In the genomic region with DNA sequence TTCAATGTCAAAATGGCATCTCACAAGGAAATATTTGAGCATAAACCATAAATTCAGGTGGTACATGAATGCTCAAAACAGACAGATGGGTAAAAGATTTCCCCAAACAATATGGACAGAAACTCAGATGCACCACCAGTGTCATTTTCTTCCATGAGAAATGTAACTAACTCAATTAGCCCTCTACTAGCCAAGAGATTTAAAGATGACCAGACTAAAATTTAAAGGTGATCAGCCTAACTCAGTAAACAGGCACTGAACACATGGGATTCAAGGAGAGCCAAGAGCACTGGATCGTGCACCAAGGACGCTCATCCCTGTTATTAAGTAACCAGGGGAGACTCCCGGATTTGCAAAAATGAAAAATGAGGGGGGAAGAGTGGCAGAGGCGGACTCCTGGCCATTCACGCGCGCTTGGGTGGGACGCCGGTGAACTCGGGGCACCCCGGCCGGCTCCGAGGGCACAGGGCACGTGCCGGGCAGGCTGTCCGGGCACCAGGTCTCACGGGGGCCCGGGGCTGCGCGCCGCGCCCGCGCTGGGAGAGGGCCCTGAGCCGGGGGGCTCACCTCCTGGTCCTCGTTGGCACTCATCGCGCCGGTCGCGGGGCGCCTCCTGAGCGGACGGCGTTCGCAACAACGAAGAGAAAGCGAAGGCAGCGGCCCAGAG, we compare ENCODE assay signal across 8 cellular contexts. TPM values are rescaled to one million over a fixed set of nuclear protein-coding genes. Genes with fewer than 3 reads are reported as not detected.
DNase-seq lines count a peak whose midpoint lies in the region; ATAC-seq and TF ChIP-seq lines count a peak whose summit lies in the region.

No MANE protein-coding gene starts in this region.

- peak overlapping the region; percentile 96 for H3K27ac Mint-ChIP-seq in activated CD4-positive, alpha-beta T cell treated with anti-CD3 and anti-CD28 coated beads, Interleukin-2, amount 10 ng/mL, durations not matched to agents 24 days and 14 days

- H3K27me3 Mint-ChIP-seq in activated CD4-positive, alpha-beta T cell treated with anti-CD3 and anti-CD28 coated beads, Interleukin-2, amount 10 ng/mL, durations not matched to agents 24 days and 14 days = no peaks in the 10 kb centered on the region

- POLR2A ChIA-PET in AG04449 (lab: Yijun Ruan, JAX) = interaction anchor here (1.0 kb wide), 1 partner anchor 194 kb away, joined by 6 read pairs; no protein-coding TSS in a partner anchor

- peak overlapping the region; percentile 82 for H3K4me3 Mint-ChIP-seq in activated CD4-positive, alpha-beta T cell treated with anti-CD3 and anti-CD28 coated beads, Interleukin-2, amount 10 ng/mL, durations not matched to agents 24 days and 14 days

- H3K4me1 ChIP-seq in muscle layer of colon (ENCODE audit: insufficient read depth, low read length) = peaks cover 24% of the 10 kb centered on the region
- peaks cover 0 to 36% (median 21%) of the 10 kb centered on the region in 4 donors for H3K4me1 ChIP-seq in tibial artery

- H3K4me1 Mint-ChIP-seq in activated CD4-positive, alpha-beta T cell treated with anti-CD3 and anti-CD28 coated beads, Interleukin-2, amount 10 ng/mL, durations not matched to agents 24 days and 14 days = peaks cover 28% of the 10 kb centered on the region

- no peaks in the 10 kb centered on the region for H3K36me3 ChIP-seq in muscle layer of colon (ENCODE audit: insufficient read depth, low read length)
- peaks cover 6 to 14% (median 7%) of the 10 kb centered on the region in 3 donors for H3K36me3 ChIP-seq in tibial artery

- intact Hi-C loops in activated CD4-positive, alpha-beta T cell treated with anti-CD3 and anti-CD28 coated beads, Interleukin-2, amount 10 ng/mL, durations not matched to agents 24 days and 14 days (cut with micrococcal nuclease) = loop anchor here (1.0 to 5.0 kb wide), 4 partner anchors 154 to 1166 kb away; a partner anchor contains a TSS
- intact Hi-C loops in tibial artery (cut with DNase I; ENCODE audit: low total_unique reads) = loop anchor here (2.0 to 10.0 kb wide), 3 partner anchors 154 to 214 kb away; a partner anchor contains a TSS

- H3K27ac ChIP-seq in muscle layer of colon (ENCODE audit: low read depth, low read length) (peak overlapping the region; percentile 88), tibial artery (peak overlapping the region; percentile 90 to 92)

- CTCF ChIA-PET in AG04449 (lab: Yijun Ruan, JAX) = interaction anchor here (0.5 to 1.2 kb wide), 3 partner anchors 13 to 188 kb away, joined by 3 to 4 read pairs (median 3); no protein-coding TSS in a partner anchor

- no peaks in the 10 kb centered on the region for H3K9me3 Mint-ChIP-seq in activated CD4-positive, alpha-beta T cell treated with anti-CD3 and anti-CD28 coated beads, Interleukin-2, amount 10 ng/mL, durations not matched to agents 24 days and 14 days

- no peak for TF ChIP-seq CTCF in AG04449 (IDR thresholded peaks at IDR 0.05; ENCODE audit: insufficient read depth, low read length, missing control alignments)
- TF ChIP-seq CTCF in epithelial cell of esophagus (IDR thresholded peaks at IDR 0.05; ENCODE audit: insufficient read depth, low read depth, low read length, missing control alignments) = no peak
- no peak for TF ChIP-seq CTCF in tibial artery (IDR thresholded peaks at IDR 0.05)

- no peaks in the 10 kb centered on the region for H3K27me3 ChIP-seq in muscle layer of colon (ENCODE audit: control insufficient read depth in 1 of 2, insufficient read depth in 2 of 2, low read length in 2 of 2)
- no peaks in the 10 kb centered on the region for H3K27me3 ChIP-seq in tibial artery

- H3K36me3 Mint-ChIP-seq in activated CD4-positive, alpha-beta T cell treated with anti-CD3 and anti-CD28 coated beads, Interleukin-2, amount 10 ng/mL, durations not matched to agents 24 days and 14 days (ENCODE audit: low read depth) = peaks cover 14% of the 10 kb centered on the region

- peak overlapping the region; percentile 79 for H3K9ac ChIP-seq in muscle layer of colon (ENCODE audit: low read length)

- DNase-seq in AG04449 (ENCODE audit: low read depth, low spot score) (no peak), epithelial cell of esophagus (ENCODE audit: low read depth) (peak; percentile 29), tibial artery (peak in 1 of 2 donors; percentile 68), hippocampal formation (lab: John Stamatoyannopoulos, UW) (no peak)
- no peak for DNase-seq in activated CD4-positive, alpha-beta T cell treated with anti-CD3 and anti-CD28 coated beads, Interleukin-2, amount 10 ng/mL, durations not matched to agents 24 days and 14 days

- no peaks in the 10 kb centered on the region for H3K9me3 ChIP-seq in muscle layer of colon (ENCODE audit: low read length)
- no peaks in the 10 kb centered on the region for H3K9me3 ChIP-seq in tibial artery

- ATAC-seq in GM18858 (IDR thresholded peaks at IDR 0.05; ENCODE audit: unreplicated experiment) (peak; percentile 27), HG03558 (IDR thresholded peaks at IDR 0.05; ENCODE audit: extremely low read depth, unreplicated experiment) (peak; percentile 17)

- H3K4me3 ChIP-seq in AG04449 (ENCODE audit: low read depth, low read length) (peak overlapping the region; percentile 55), epithelial cell of esophagus (ENCODE audit: low read length) (peak overlapping the region; percentile 78), muscle layer of colon (ENCODE audit: low read depth in 1 of 2, low read length in 2 of 2) (peak overlapping the region; percentile 54 to 99), tibial artery (peak overlapping the region; percentile 70 to 82)

RNA-seq across cellular contexts. Expression of a gene that starts 0.5 kb away (rescaled TPM):
- 27.3 and 31.5 TPM in 2 replicates for total RNA-seq in activated CD4-positive, alpha-beta T cell treated with anti-CD3 and anti-CD28 coated beads, Interleukin-2, amount 10 ng/mL, durations not matched to agents 24 days and 14 days

RNA-seq across cellular contexts. Expression of a gene that starts 0.6 kb away (rescaled TPM):
- 26.3 and 33.4 TPM in 2 replicates for total RNA-seq in activated CD4-positive, alpha-beta T cell treated with anti-CD3 and anti-CD28 coated beads, Interleukin-2, amount 10 ng/mL, durations not matched to agents 24 days and 14 days
